In genomic region chr11:131356201-131356600, GRCh38 we compare ENCODE assay signal across 28 cellular contexts. TPM values are rescaled to one million over a fixed set of nuclear protein-coding genes. Genes with fewer than 3 reads are reported as not detected.
DNase-seq lines count a peak whose midpoint lies in the region; ATAC-seq and TF ChIP-seq lines count a peak whose summit lies in the region.
"Had no signal": no experiment of that assay in that cellular context is flagged by ENCODE, and none has a peak within 500 bp of the region (broad histone marks: within the 10 kb centered on the region; RNA-seq: fewer than 3 reads in every experiment).

No MANE protein-coding gene starts in this region.

- peaks cover 0 to 10% (median 3%) of the 10 kb centered on the region in 9 donors for H3K9me3 Mint-ChIP-seq in naive thymus-derived CD8-positive, alpha-beta T cell

- H3K27me3 ChIP-seq in mammary epithelial cell (ENCODE audit: insufficient read depth, low read length) (no peaks in the 10 kb centered on the region), breast epithelium (no peaks in the 10 kb centered on the region), BE2C (no peaks in the 10 kb centered on the region), stomach (no peaks in the 10 kb centered on the region)
- H3K27me3 ChIP-seq: ascending aorta, neutrophil, thyroid gland had no signal

- WGBS in mammary epithelial cell (ENCODE audit: low coverage, missing lambda C conversion rate): 53% methylated on average over 6 of the region's 6 CpGs
- 81 to 87% (median 87%) methylated on average over 6 of the region's 6 CpGs for WGBS in stomach, 5 donors

- H3K4me1 ChIP-seq in mammary epithelial cell (ENCODE audit: insufficient read depth, low read length) (no peaks in the 10 kb centered on the region), breast epithelium (no peaks in the 10 kb centered on the region), BE2C (no peaks in the 10 kb centered on the region), stomach (no peaks in the 10 kb centered on the region)
- H3K4me1 ChIP-seq: ascending aorta, heart right ventricle, psoas muscle, thyroid gland had no signal

- in situ Hi-C loops in mammary epithelial cell (cut with MboI; ENCODE audit: low sequenced_read_pairs in 2 of 2): no loop called here

- TF ChIP-seq POLR2A in breast epithelium (IDR thresholded peaks at IDR 0.05): no peak
- TF ChIP-seq POLR2A in stomach (IDR thresholded peaks at IDR 0.05): no peak

- no peak overlapping the region for H3K4me2 ChIP-seq in mammary epithelial cell (ENCODE audit: insufficient read depth, low read depth, low read length)

- H3K4me3 Mint-ChIP-seq in naive thymus-derived CD8-positive, alpha-beta T cell: no peak overlapping the region
- H3K4me3 Mint-ChIP-seq: activated CD4-positive, alpha-beta T cell treated with anti-CD3 and anti-CD28 coated beads for 36 hours; activated CD8-positive, alpha-beta T cell treated with anti-CD3 and anti-CD28 coated beads, Interleukin-2, amount 10 ng/mL, durations not matched to agents 7 days and 5 days; CD4-positive, alpha-beta memory T cell; stimulated activated naive CD8-positive, alpha-beta T cell treated with anti-CD3 and anti-CD28 coated beads, Interleukin-15, Interleukin-2, amounts not matched to agents 100 ng/mL and 50 ng/mL, for 24 hours had no signal

- no peaks in the 10 kb centered on the region for H4K20me1 ChIP-seq in mammary epithelial cell (ENCODE audit: insufficient read depth, low read length)

- no peak overlapping the region for H3K27ac Mint-ChIP-seq in naive thymus-derived CD8-positive, alpha-beta T cell
- H3K27ac Mint-ChIP-seq: activated CD4-positive, alpha-beta T cell treated with anti-CD3 and anti-CD28 coated beads for 36 hours; activated CD8-positive, alpha-beta T cell treated with anti-CD3 and anti-CD28 coated beads, Interleukin-2, amount 10 ng/mL, durations not matched to agents 7 days and 5 days; activated naive CD4-positive, alpha-beta T cell treated with anti-CD3 and anti-CD28 coated beads, Interleukin-2, amount 50 U/mL, for 72 hours; activated T-helper 2 cell treated with anti-CD3 and anti-CD28 coated beads, Interferon-gamma antibody, Interleukin-2, Interleukin-4, amounts not matched to agents 10 μg/mL and 5 μg/mL and 100 μg/mL, durations not matched to agents 14 hours and 24 hours and 36 hours; CD4-positive, alpha-beta memory T cell; stimulated activated naive CD8-positive, alpha-beta T cell treated with anti-CD3 and anti-CD28 coated beads, Interleukin-15, Interleukin-2, amounts not matched to agents 100 ng/mL and 50 ng/mL, for 24 hours had no signal

- BruUV-seq in mammary epithelial cell (replicated peaks; lab: Mats Ljungman, UMichigan): no TSS peak

- CTCF ChIA-PET in mammary epithelial cell (lab: Charles Lee; ENCODE audit: low non-redundant PET): no interaction called here

- no peaks in the 10 kb centered on the region for H3K79me2 ChIP-seq in mammary epithelial cell (ENCODE audit: insufficient read depth, low read length)

- TF ChIP-seq CTCF in mammary epithelial cell (conservative IDR thresholded peaks at IDR 0.05 in 1 of 2, IDR thresholded peaks at IDR 0.05 in 1 of 2; ENCODE audit: extremely low read depth in 1 of 2, insufficient read depth in 1 of 2, low read depth in 1 of 2, low read length in 2 of 2) (no peak), breast epithelium (IDR thresholded peaks at IDR 0.05) (no peak), BE2C (IDR thresholded peaks at IDR 0.05; ENCODE audit: low read depth, low read length) (no peak), stomach (IDR thresholded peaks at IDR 0.05) (no peak)

- H3K36me3 ChIP-seq in mammary epithelial cell (ENCODE audit: insufficient read depth, low read length): no peaks in the 10 kb centered on the region
- H3K36me3 ChIP-seq in breast epithelium: no peaks in the 10 kb centered on the region
- no peaks in the 10 kb centered on the region for H3K36me3 ChIP-seq in BE2C
- H3K36me3 ChIP-seq in stomach: no peaks in the 10 kb centered on the region
- H3K36me3 ChIP-seq: ascending aorta, heart right ventricle, neutrophil, thyroid gland had no signal

- H3K9me3 ChIP-seq in mammary epithelial cell (replicated peaks; ENCODE audit: insufficient read depth, low read length) (no peaks in the 10 kb centered on the region), breast epithelium (no peaks in the 10 kb centered on the region), BE2C (no peaks in the 10 kb centered on the region), stomach (no peaks in the 10 kb centered on the region)
- H3K9me3 ChIP-seq: ascending aorta, heart right ventricle, neutrophil, psoas muscle, thyroid gland had no signal

- DNase-seq in mammary epithelial cell: peak; percentile 2
- no peak for DNase-seq in breast epithelium (ENCODE audit: low spot score in 2 of 2)
- DNase-seq in amniotic epithelial cell (ENCODE audit: low read depth): peak; percentile 28
- peak; percentile 78 for DNase-seq in glomerular visceral epithelial cell (ENCODE audit: extremely low spot score)
- peak; percentile 16 for DNase-seq in stromal cell of bone marrow (ENCODE audit: low read depth)
- DNase-seq in BE2C: no peak
- no peak for DNase-seq in stomach
- DNase-seq in naive thymus-derived CD8-positive, alpha-beta T cell: no peak
- DNase-seq: 8988T; activated CD4-positive, alpha-beta T cell treated with anti-CD3 and anti-CD28 coated beads for 36 hours; activated CD8-positive, alpha-beta T cell treated with anti-CD3 and anti-CD28 coated beads, Interleukin-2, amount 10 ng/mL, durations not matched to agents 7 days and 5 days; CD4-positive, alpha-beta memory T cell; cerebellar nuclear complex; heart right ventricle; left colon; mesenchymal stem cell; NCI-H1436; NCI-H2081 treated with DMSO at 0.1 percent for 48 hours; NCI-H748 treated with DMSO at 0.1 percent for 48 hours; psoas muscle; thyroid gland had no signal

- H3K4me3 ChIP-seq in mammary epithelial cell (replicated peaks in 1 of 3; ENCODE audit: insufficient read depth in 1 of 3, low read depth in 2 of 3, low read length in 3 of 3): no peak overlapping the region
- no peak overlapping the region for H3K4me3 ChIP-seq in breast epithelium
- no peak overlapping the region for H3K4me3 ChIP-seq in BE2C (ENCODE audit: low read depth, low read length)
- H3K4me3 ChIP-seq in stomach: no peak overlapping the region
- H3K4me3 ChIP-seq: ascending aorta, heart right ventricle, psoas muscle, thyroid gland had no signal

- no peak for ATAC-seq in naive thymus-derived CD8-positive, alpha-beta T cell
- ATAC-seq: activated CD4-positive, alpha-beta T cell treated with anti-CD3 and anti-CD28 coated beads for 36 hours; activated CD8-positive, alpha-beta T cell treated with anti-CD3 and anti-CD28 coated beads, Interleukin-2, amount 10 ng/mL, durations not matched to agents 7 days and 5 days; activated naive CD4-positive, alpha-beta T cell treated with anti-CD3 and anti-CD28 coated beads, Interleukin-2, amount 50 U/mL, for 72 hours; heart right ventricle; left colon; psoas muscle had no signal

- peaks cover 0 to 10% (median 1%) of the 10 kb centered on the region in 5 donors for H3K27me3 Mint-ChIP-seq in naive thymus-derived CD8-positive, alpha-beta T cell
- H3K27me3 Mint-ChIP-seq: activated CD4-positive, alpha-beta T cell treated with anti-CD3 and anti-CD28 coated beads for 36 hours; CD4-positive, alpha-beta memory T cell had no signal

- POLR2A ChIA-PET in naive thymus-derived CD8-positive, alpha-beta T cell (lab: Charles Lee): no interaction called here

- H3K36me3 Mint-ChIP-seq in naive thymus-derived CD8-positive, alpha-beta T cell: peaks cover 0 to 2% (median 0%) of the 10 kb centered on the region in 3 donors
- H3K36me3 Mint-ChIP-seq: activated naive CD4-positive, alpha-beta T cell treated with anti-CD3 and anti-CD28 coated beads, Interleukin-2, amount 50 U/mL, for 72 hours; CD4-positive, alpha-beta memory T cell had no signal

- no peak for TF ChIP-seq EP300 in stomach (IDR thresholded peaks at IDR 0.05)

- H3K4me1 Mint-ChIP-seq in naive thymus-derived CD8-positive, alpha-beta T cell: no peaks in the 10 kb centered on the region
- H3K4me1 Mint-ChIP-seq: activated CD4-positive, alpha-beta T cell treated with anti-CD3 and anti-CD28 coated beads for 36 hours; CD4-positive, alpha-beta memory T cell had no signal

- H3K9ac ChIP-seq in mammary epithelial cell (ENCODE audit: insufficient read depth, low read length): no peak overlapping the region

- H3K27ac ChIP-seq in mammary epithelial cell (ENCODE audit: insufficient read depth, low read depth, low read length) (no peak overlapping the region), breast epithelium (no peak overlapping the region), stomach (no peak overlapping the region)
- H3K27ac ChIP-seq: ascending aorta, heart right ventricle, neutrophil, psoas muscle, thyroid gland had no signal

- dilution Hi-C loops in mammary epithelial cell (cut with HindIII; ENCODE audit: low sequenced_read_pairs): loop anchor here (5.0 kb wide), 1 partner anchor 36 kb away; no protein-coding TSS in a partner anchor

- no peak overlapping the region for H2AFZ ChIP-seq in mammary epithelial cell (ENCODE audit: low read depth, low read length)

- intact Hi-C loops in mammary epithelial cell (cut with micrococcal nuclease): no loop called here
- intact Hi-C loops in breast epithelium (cut with DNase I; ENCODE audit: low total_unique reads): loop anchor here (5.0 kb wide), 1 partner anchor 56 kb away; no protein-coding TSS in a partner anchor
- intact Hi-C loops in stomach (cut with DNase I; ENCODE audit: low total_unique reads): no loop called here

RNA-seq across cellular contexts. Expression of gene NTM, which starts 14.2 kb away (rescaled TPM):
- 100 to 1,000 TPM in 1 of 2 donors, 10 to 100 TPM in 1; 61.9 to 105 TPM for total RNA-seq in mammary epithelial cell
- polyA plus RNA-seq in mammary epithelial cell: 37.2 TPM
- 69.2 TPM for polyA minus RNA-seq in mammary epithelial cell
- total RNA-seq in breast epithelium: 1 to 10 TPM in 2 of 3 donors, under 1 TPM in 1; 0.66 to 9.0 (median 1.0) TPM
- polyA plus RNA-seq in BE2C (2012; ENCODE audit: insufficient read depth, insufficient read length, low read depth): not detected
- 1 to 10 TPM in 2 of 5 donors, not detected in 3; 1.3 to 8.4 TPM for total RNA-seq in stomach
- 1 to 10 TPM in 1 of 3 donors, under 1 TPM in 2; 0.50 to 2.9 (median 0.70) TPM for polyA plus RNA-seq in stomach
- total RNA-seq in naive thymus-derived CD8-positive, alpha-beta T cell: not detected
- not detected for polyA plus RNA-seq in naive thymus-derived CD8-positive, alpha-beta T cell
- total RNA-seq: activated CD4-positive, alpha-beta T cell treated with anti-CD3 and anti-CD28 coated beads for 36 hours; activated CD8-positive, alpha-beta T cell treated with anti-CD3 and anti-CD28 coated beads, Interleukin-2, amount 10 ng/mL, durations not matched to agents 7 days and 5 days; activated naive CD4-positive, alpha-beta T cell treated with anti-CD3 and anti-CD28 coated beads, Interleukin-2, amount 50 U/mL, for 72 hours; activated T-helper 2 cell treated with anti-CD3 and anti-CD28 coated beads, Interferon-gamma antibody, Interleukin-2, Interleukin-4, amounts not matched to agents 10 μg/mL and 5 μg/mL and 100 μg/mL, durations not matched to agents 14 hours and 24 hours and 36 hours; ascending aorta; CD4-positive, alpha-beta memory T cell; MCF 10A; T-helper 2 cell treated with Interferon-gamma antibody and Interleukin-4, amounts not matched to agents 100 ng/mL and 5 ng/mL, for 36 hours had no signal
- polyA plus RNA-seq: CD4-positive, alpha-beta memory T cell had no signal

Comparison
In these comparisons a context has a peak if more than half of its experiments do, and no peak if none do; other contexts are left out.
1. DNase-seq: peak in mammary epithelial cell (single experiment), amniotic epithelial cell (single experiment), glomerular visceral epithelial cell (single experiment) and stromal cell of bone marrow (single experiment); none in breast epithelium (0 of 2), BE2C (single experiment), stomach (single experiment) and naive thymus-derived CD8-positive, alpha-beta T cell (0 of 10).
2. RNA of gene NTM, which starts 14.2 kb away (total RNA-seq): 61.9 to 105 TPM in mammary epithelial cell; 0.66 to 9.0 TPM in breast epithelium, 1.3 to 8.4 TPM in stomach and not detected in naive thymus-derived CD8-positive, alpha-beta T cell; every median in the first group is over 4 times any median in the second.